8 cellular contexts compared by ENCODE assay signal in the genomic region with DNA sequence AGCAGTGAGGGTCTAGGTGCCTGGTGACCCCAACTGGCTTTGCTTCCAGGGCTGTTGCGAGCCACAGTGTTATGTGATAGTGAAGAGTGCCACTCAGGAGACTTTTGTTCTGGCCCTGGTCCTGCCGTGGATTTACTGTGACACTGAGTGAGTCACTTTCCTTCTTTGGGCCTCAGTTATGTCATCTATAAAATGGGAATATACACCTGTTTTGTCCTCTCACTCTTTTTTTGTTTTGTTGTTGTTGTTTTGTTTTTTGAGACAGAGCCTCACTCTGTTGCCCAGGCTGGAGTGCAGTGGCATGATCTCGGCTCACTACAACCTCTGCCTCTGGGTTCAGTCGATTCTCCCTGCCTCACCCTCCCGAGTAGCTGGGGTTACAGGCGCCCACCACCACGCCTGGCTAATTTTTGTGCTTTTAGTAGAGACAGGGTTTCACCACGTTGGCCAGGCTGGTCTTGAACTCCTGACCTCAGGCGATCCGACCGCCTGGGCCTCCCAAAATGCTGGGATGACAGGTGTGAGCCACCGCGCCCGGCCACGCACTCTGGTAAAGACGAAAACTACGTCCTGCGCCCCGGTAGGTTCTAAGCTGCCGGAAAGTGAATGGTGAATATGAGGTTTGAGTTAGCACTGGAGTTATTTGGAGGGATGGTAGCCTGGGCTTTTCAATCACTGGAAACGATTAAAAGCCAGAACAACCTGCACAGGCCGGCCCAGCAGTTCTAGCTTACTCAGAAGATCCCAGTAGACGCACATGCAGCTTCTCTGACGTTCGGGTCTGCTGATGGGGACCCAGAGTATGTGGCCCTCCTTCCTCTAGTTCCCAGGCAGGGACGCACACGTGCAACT. TPM values are rescaled to one million over a fixed set of nuclear protein-coding genes. Genes with fewer than 3 reads are reported as not detected.
DNase-seq lines count a peak whose midpoint lies in the region; ATAC-seq and TF ChIP-seq lines count a peak whose summit lies in the region.
"Had no signal": no experiment of that assay in that cellular context is flagged by ENCODE, and none has a peak within 500 bp of the region (broad histone marks: within the 10 kb centered on the region; RNA-seq: fewer than 3 reads in every experiment).

No MANE protein-coding gene starts in this region.

- peak overlapping the region; percentile 70 for H3K4me2 ChIP-seq in Loucy (ENCODE audit: low read depth, low read length, poor library complexity, severe bottlenecking)

- H4K20me1 ChIP-seq in Loucy (ENCODE audit: insufficient read depth, low read length, poor library complexity, severe bottlenecking) = no peaks in the 10 kb centered on the region

- H3K27me3 ChIP-seq in Loucy (ENCODE audit: insufficient read depth, low read length, poor library complexity, severe bottlenecking) (no peaks in the 10 kb centered on the region), muscle layer of colon (ENCODE audit: control insufficient read depth in 1 of 2, insufficient read depth in 2 of 2, low read length in 2 of 2) (no peaks in the 10 kb centered on the region), testis (no peaks in the 10 kb centered on the region)

- H3K27ac Mint-ChIP-seq in central memory CD8-positive, alpha-beta T cell (ENCODE audit: low read depth) = no peak overlapping the region
- H3K27ac Mint-ChIP-seq: activated naive CD8-positive, alpha-beta T cell treated with anti-CD3 and anti-CD28 coated beads for 36 hours had no signal

- peak overlapping the region; percentile 59 for H3K4me3 Mint-ChIP-seq in central memory CD8-positive, alpha-beta T cell

- H3K36me3 Mint-ChIP-seq in central memory CD8-positive, alpha-beta T cell (ENCODE audit: insufficient read depth) = peaks cover 4% of the 10 kb centered on the region

- H3K79me2 ChIP-seq in Loucy (ENCODE audit: insufficient read depth, low read length) = no peaks in the 10 kb centered on the region

- no peaks in the 10 kb centered on the region for H3K9me3 ChIP-seq in Loucy (ENCODE audit: insufficient read depth, low read depth, low read length)
- H3K9me3 ChIP-seq in muscle layer of colon (ENCODE audit: low read length) = no peaks in the 10 kb centered on the region
- no peaks in the 10 kb centered on the region for H3K9me3 ChIP-seq in testis

- H3K9me3 Mint-ChIP-seq in central memory CD8-positive, alpha-beta T cell = no peaks in the 10 kb centered on the region
- H3K9me3 Mint-ChIP-seq: activated naive CD8-positive, alpha-beta T cell treated with anti-CD3 and anti-CD28 coated beads for 36 hours had no signal

- H2AFZ ChIP-seq in Loucy (ENCODE audit: low read length) = no peak overlapping the region

- H3K27me3 Mint-ChIP-seq in central memory CD8-positive, alpha-beta T cell = no peaks in the 10 kb centered on the region
- H3K27me3 Mint-ChIP-seq: activated naive CD8-positive, alpha-beta T cell treated with anti-CD3 and anti-CD28 coated beads for 36 hours had no signal

- WGBS in testis, 2 donors = 65 to 68% methylated on average over 27 of the region's 27 CpGs

- peak overlapping the region; percentile 47 for H3K9ac ChIP-seq in Loucy (ENCODE audit: low read depth, low read length, poor library complexity, severe bottlenecking)
- H3K9ac ChIP-seq in muscle layer of colon (ENCODE audit: low read length) = peak overlapping the region; percentile 8

- H3K4me1 ChIP-seq in Loucy (ENCODE audit: insufficient read depth, low read length, poor library complexity, severe bottlenecking) = no peaks in the 10 kb centered on the region
- H3K4me1 ChIP-seq in muscle layer of colon (ENCODE audit: insufficient read depth, low read length) = no peaks in the 10 kb centered on the region
- no peaks in the 10 kb centered on the region for H3K4me1 ChIP-seq in testis

- H3K36me3 ChIP-seq in Loucy (ENCODE audit: insufficient read depth, low read length) = peaks cover 30% of the 10 kb centered on the region; the same call in 1 of the 2 replicates
- H3K36me3 ChIP-seq in muscle layer of colon (ENCODE audit: insufficient read depth, low read length) = no peaks in the 10 kb centered on the region
- H3K36me3 ChIP-seq in testis (ENCODE audit: low read depth, missing control alignments) = no peaks in the 10 kb centered on the region

- no peak for ATAC-seq in central memory CD8-positive, alpha-beta T cell (replicated peaks; ENCODE audit: extremely low read depth, poor library complexity, severe bottlenecking)
- no peak for ATAC-seq in HG02938 (IDR thresholded peaks at IDR 0.05; ENCODE audit: unreplicated experiment)

- intact Hi-C loops in testis (cut with DNase I; ENCODE audit: low total_unique reads) = no loop called here

- H3F3A ChIP-seq in Loucy (ENCODE audit: low read depth) = no peaks in the 10 kb centered on the region

- no peak for DNase-seq in central memory CD8-positive, alpha-beta T cell (ENCODE audit: low spot score in 2 of 2)
- no peak for DNase-seq in testis
- no peak for DNase-seq in occipital lobe (lab: John Stamatoyannopoulos, UW)
- no peak for DNase-seq in glomerular visceral epithelial cell (ENCODE audit: extremely low spot score)

- TF ChIP-seq CTCF in Loucy (conservative IDR thresholded peaks at IDR 0.05; ENCODE audit: low read length) = no peak
- no peak for TF ChIP-seq CTCF in testis (IDR thresholded peaks at IDR 0.05)

- H3K27ac ChIP-seq in muscle layer of colon (ENCODE audit: low read depth, low read length) (no peak overlapping the region), testis (peak overlapping the region in 1 of 2 donors; percentile 69)

- no peaks in the 10 kb centered on the region for H3K9me2 ChIP-seq in Loucy (replicated peaks; ENCODE audit: low read depth, low read length)

- H3K4me3 ChIP-seq in Loucy (ENCODE audit: low read length, poor library complexity, severe bottlenecking) = no peak overlapping the region
- peak overlapping the region; percentile 49 to 80 for H3K4me3 ChIP-seq in muscle layer of colon (ENCODE audit: low read depth in 1 of 2, low read length in 2 of 2)
- peak overlapping the region; percentile 38 to 49 for H3K4me3 ChIP-seq in testis

- TF ChIP-seq POLR2A in testis (IDR thresholded peaks at IDR 0.05) = no peak

- H3K4me1 Mint-ChIP-seq in central memory CD8-positive, alpha-beta T cell = peaks cover 5% of the 10 kb centered on the region

RNA-seq across cellular contexts. Expression of gene BDH1, which starts 46.6 kb away (rescaled TPM):
- 10 to 100 TPM; 12.8 to 22.4 TPM for total RNA-seq in testis
- polyA plus RNA-seq in testis (ENCODE audit: insufficient read depth, low read depth, low replicate concordance) = 14.4 TPM
- 10.8 TPM for total RNA-seq in occipital lobe
